ENCODE assay signal across 16 cellular contexts in the genomic region with DNA sequence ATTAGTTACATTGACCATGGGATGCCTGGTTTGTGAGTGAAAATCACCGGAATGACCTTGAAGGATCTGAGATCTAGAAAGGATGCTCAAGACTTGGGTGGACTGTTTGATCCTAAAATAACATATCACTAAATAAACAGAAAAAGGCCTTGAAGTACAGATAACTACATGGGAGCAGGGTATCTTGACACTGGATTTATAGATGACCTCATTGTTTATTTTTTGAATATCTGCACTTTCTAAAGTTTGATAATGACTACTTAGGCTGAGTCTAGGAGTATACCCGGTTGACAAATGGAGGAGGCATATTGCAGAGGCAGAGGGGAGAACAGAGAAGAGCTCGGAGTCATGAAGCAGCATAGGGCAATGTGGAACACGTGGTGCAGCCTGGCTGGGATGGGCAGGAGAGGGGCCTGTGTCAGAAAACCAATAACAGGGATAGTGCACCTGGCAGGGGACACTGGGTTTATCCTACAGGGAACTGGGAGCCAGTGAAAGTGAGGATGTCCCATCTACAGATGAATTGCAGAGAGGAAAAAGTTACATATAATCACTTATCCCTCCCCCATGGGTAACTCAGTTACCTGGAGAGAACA. TPM values are rescaled to one million over a fixed set of nuclear protein-coding genes. Genes with fewer than 3 reads are reported as not detected.
DNase-seq lines count a peak whose midpoint lies in the region; ATAC-seq and TF ChIP-seq lines count a peak whose summit lies in the region.
"Had no signal": no experiment of that assay in that cellular context is flagged by ENCODE, and none has a peak within 500 bp of the region (broad histone marks: within the 10 kb centered on the region; RNA-seq: fewer than 3 reads in every experiment).

No MANE protein-coding gene starts in this region.

- H3K79me2 ChIP-seq in neural progenitor cell (ENCODE audit: low read depth) (no peaks in the 10 kb centered on the region), hepatocyte (no peaks in the 10 kb centered on the region)

- H3K27ac Mint-ChIP-seq in WTC11 (no peak overlapping the region), neural progenitor cell (peak overlapping the region; percentile 76)
- H3K27ac Mint-ChIP-seq: HFFc6 had no signal

- H3K9me2 ChIP-seq in hepatocyte (replicated peaks; ENCODE audit: insufficient read depth) = no peaks in the 10 kb centered on the region

- 48% methylated on average over 4 of the region's 4 CpGs for WGBS in hepatocyte (ENCODE audit: low lambda C conversion rate, missing lambda C conversion rate)

- ATAC-seq in WTC11 = 0 out of 2 replicates have a peak, but pooled peaks have one; percentile 3
- no peak for ATAC-seq in HG03354 (IDR thresholded peaks at IDR 0.05; ENCODE audit: poor library complexity, severe bottlenecking, unreplicated experiment)

- peak overlapping the region; percentile 18 for H3K4me3 Mint-ChIP-seq in WTC11
- peak overlapping the region; percentile 33 for H3K4me3 Mint-ChIP-seq in neural progenitor cell
- H3K4me3 Mint-ChIP-seq: CD4-positive, alpha-beta memory T cell; HFFc6 had no signal

- H3K27me3 ChIP-seq in iPS-18a (ENCODE audit: control insufficient read depth, insufficient read depth, low read length) (peaks cover 80% of the 10 kb centered on the region), neural progenitor cell (peaks cover 21% of the 10 kb centered on the region), hepatocyte (peaks cover 11% of the 10 kb centered on the region)
- H3K27me3 ChIP-seq: BE2C had no signal

- POLR2A ChIA-PET in HEK293 (lab: Yijun Ruan, JAX) (no interaction called here), WTC11 (lab: Charles Lee) (interaction anchor here (0.6 kb wide), 1 partner anchor 466 kb away, joined by 3 read pairs; no protein-coding TSS in a partner anchor)

- H3K4me3 ChIP-seq in HEK293 (ENCODE audit: low read depth, low read length) = no peak overlapping the region
- H3K4me3 ChIP-seq in iPS-18a (ENCODE audit: low read length) = peak overlapping the region; percentile 37
- H3K4me3 ChIP-seq in neural progenitor cell = no peak overlapping the region
- no peak overlapping the region for H3K4me3 ChIP-seq in hepatocyte
- H3K4me3 ChIP-seq: GM23248, HAP-1 had no signal

- H3K27me3 Mint-ChIP-seq in WTC11 (ENCODE audit: low read depth) (peaks cover 2% of the 10 kb centered on the region), neural progenitor cell (ENCODE audit: insufficient read depth, low read depth) (no peaks in the 10 kb centered on the region)
- H3K27me3 Mint-ChIP-seq: CD4-positive, alpha-beta memory T cell had no signal

- H3K27ac ChIP-seq in HEK293 (ENCODE audit: extremely low read depth, low read depth, low read length) (no peak overlapping the region), iPS-18a (ENCODE audit: low read length) (no peak overlapping the region), neural progenitor cell (peak overlapping the region; percentile 98), hepatocyte (no peak overlapping the region)
- H3K27ac ChIP-seq: C4-2B, GM23248 had no signal

- H2AFZ ChIP-seq in neural progenitor cell (replicated peaks) = no peak overlapping the region
- no peak overlapping the region for H2AFZ ChIP-seq in hepatocyte
- H2AFZ ChIP-seq: GM23248 had no signal

- H3K9me3 ChIP-seq in HEK293 (ENCODE audit: control insufficient read depth, insufficient read depth, low read depth, low read length) (no peaks in the 10 kb centered on the region), iPS-18a (ENCODE audit: control insufficient read depth, low read depth, low read length) (no peaks in the 10 kb centered on the region), neural progenitor cell (ENCODE audit: low read depth) (no peaks in the 10 kb centered on the region), hepatocyte (ENCODE audit: low read depth) (no peaks in the 10 kb centered on the region)
- H3K9me3 ChIP-seq: BE2C, HAP-1 had no signal

- no peaks in the 10 kb centered on the region for H4K20me1 ChIP-seq in neural progenitor cell (ENCODE audit: low read depth)
- no peaks in the 10 kb centered on the region for H4K20me1 ChIP-seq in hepatocyte (ENCODE audit: insufficient read depth, poor library complexity, severe bottlenecking)

- CTCF ChIA-PET in HEK293 (lab: Yijun Ruan, JAX) = interaction anchor here (0.5 to 11.3 kb wide), 2 partner anchors 13 to 16 kb away, joined by 5 to 120 read pairs; no protein-coding TSS in a partner anchor
- CTCF ChIA-PET in WTC11 (lab: Charles Lee) = interaction anchor here (0.6 to 5.6 kb wide), 7 partner anchors 14 to 382 kb away, joined by 3 to 87 read pairs (median 7); no protein-coding TSS in a partner anchor

- H3K9me3 Mint-ChIP-seq in WTC11 = no peaks in the 10 kb centered on the region
- H3K9me3 Mint-ChIP-seq in neural progenitor cell = no peaks in the 10 kb centered on the region
- H3K9me3 Mint-ChIP-seq: CD4-positive, alpha-beta memory T cell; HFFc6 had no signal

- no peaks in the 10 kb centered on the region for H3K36me3 Mint-ChIP-seq in WTC11
- H3K36me3 Mint-ChIP-seq in neural progenitor cell = peaks cover 3% of the 10 kb centered on the region
- H3K36me3 Mint-ChIP-seq: CD4-positive, alpha-beta memory T cell had no signal

- DNase-seq in WTC11 (ENCODE audit: low spot score) = no peak
- DNase-seq in neural progenitor cell (ENCODE audit: low spot score) = peak; percentile 16
- DNase-seq in hepatocyte (ENCODE audit: low spot score) = no peak
- DNase-seq in medulla oblongata (ENCODE audit: extremely low spot score) = no peak
- DNase-seq: BE2C; CD4-positive, alpha-beta memory T cell; DMS79 treated with DMSO at 0.1 percent for 48 hours; EL; GM23248; HFFc6; KBM-7 had no signal

- H3K9ac ChIP-seq in iPS-18a (ENCODE audit: low read length) (no peak overlapping the region), neural progenitor cell (no peak overlapping the region)
- H3K9ac ChIP-seq: GM23248 had no signal

- H3K36me3 ChIP-seq in HEK293 (ENCODE audit: control insufficient read depth in 2 of 2, insufficient read depth in 1 of 2, low read length in 2 of 2) (peaks cover 0 to 11% of the 10 kb centered on the region in 2 experiments; a peak in 1 of 3 replicates), iPS-18a (ENCODE audit: control insufficient read depth, low read depth, low read length) (no peaks in the 10 kb centered on the region), neural progenitor cell (no peaks in the 10 kb centered on the region), hepatocyte (replicated peaks; ENCODE audit: insufficient read depth, low read depth) (no peaks in the 10 kb centered on the region)
- H3K36me3 ChIP-seq: BE2C, HAP-1 had no signal

- TF ChIP-seq CTCF in HEK293 (tag by site-specific recombination; IDR thresholded peaks at IDR 0.05) (no peak), WTC11 (IDR thresholded peaks at IDR 0.05) (no peak), neural progenitor cell (IDR thresholded peaks at IDR 0.05) (no peak), hepatocyte (IDR thresholded peaks at IDR 0.05; ENCODE audit: poor library complexity) (no peak)

- H3K4me1 ChIP-seq in HEK293 (ENCODE audit: control insufficient read depth, insufficient read depth, low read length) (no peaks in the 10 kb centered on the region), iPS-18a (ENCODE audit: control insufficient read depth, low read depth, low read length) (peaks cover 62% of the 10 kb centered on the region), neural progenitor cell (peaks cover 74% of the 10 kb centered on the region), hepatocyte (ENCODE audit: insufficient read depth) (peaks cover 15% of the 10 kb centered on the region)
- H3K4me1 ChIP-seq: BE2C had no signal

- peaks cover 59% of the 10 kb centered on the region for H3K4me1 Mint-ChIP-seq in WTC11
- no peaks in the 10 kb centered on the region for H3K4me1 Mint-ChIP-seq in neural progenitor cell
- H3K4me1 Mint-ChIP-seq: CD4-positive, alpha-beta memory T cell had no signal

- H3F3A ChIP-seq in neural progenitor cell (ENCODE audit: low read depth) = peaks cover 56% of the 10 kb centered on the region

- H3K4me2 ChIP-seq in neural progenitor cell (peak overlapping the region; percentile 84), hepatocyte (no peak overlapping the region)

TF ChIP-seq in HEK293, 187 proteins besides CTCF, POLR2A, EP300 and RAD21 (continues in another document):
- TF ChIP-seq ZNF350 (tag by site-specific recombination; IDR thresholded peaks at IDR 0.05) (no peak), ZNF274 (IDR thresholded peaks at IDR 0.05; ENCODE audit: low read length) (no peak), ZNF274 (tag by site-specific recombination; IDR thresholded peaks at IDR 0.05; ENCODE audit: borderline replicate concordance) (no peak)
- TF ChIP-seq, protein P1, sequence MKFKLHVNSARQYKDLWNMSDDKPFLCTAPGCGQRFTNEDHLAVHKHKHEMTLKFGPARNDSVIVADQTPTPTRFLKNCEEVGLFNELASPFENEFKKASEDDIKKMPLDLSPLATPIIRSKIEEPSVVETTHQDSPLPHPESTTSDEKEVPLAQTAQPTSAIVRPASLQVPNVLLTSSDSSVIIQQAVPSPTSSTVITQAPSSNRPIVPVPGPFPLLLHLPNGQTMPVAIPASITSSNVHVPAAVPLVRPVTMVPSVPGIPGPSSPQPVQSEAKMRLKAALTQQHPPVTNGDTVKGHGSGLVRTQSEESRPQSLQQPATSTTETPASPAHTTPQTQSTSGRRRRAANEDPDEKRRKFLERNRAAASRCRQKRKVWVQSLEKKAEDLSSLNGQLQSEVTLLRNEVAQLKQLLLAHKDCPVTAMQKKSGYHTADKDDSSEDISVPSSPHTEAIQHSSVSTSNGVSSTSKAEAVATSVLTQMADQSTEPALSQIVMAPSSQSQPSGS (tag by site-specific recombination; IDR thresholded peaks at IDR 0.05; ENCODE audit: low read depth) = peak; percentile 60

TF ChIP-seq in WTC11, 78 proteins besides CTCF, POLR2A, EP300 and RAD21:
- TF ChIP-seq, protein P2, sequence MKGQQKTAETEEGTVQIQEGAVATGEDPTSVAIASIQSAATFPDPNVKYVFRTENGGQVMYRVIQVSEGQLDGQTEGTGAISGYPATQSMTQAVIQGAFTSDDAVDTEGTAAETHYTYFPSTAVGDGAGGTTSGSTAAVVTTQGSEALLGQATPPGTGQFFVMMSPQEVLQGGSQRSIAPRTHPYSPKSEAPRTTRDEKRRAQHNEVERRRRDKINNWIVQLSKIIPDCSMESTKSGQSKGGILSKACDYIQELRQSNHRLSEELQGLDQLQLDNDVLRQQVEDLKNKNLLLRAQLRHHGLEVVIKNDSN (CRISPR knock-in tag; IDR thresholded peaks at IDR 0.05) = peak; percentile 75
- no peak for TF ChIP-seq JUN (CRISPR knock-in tag; IDR thresholded peaks at IDR 0.05)
- TF ChIP-seq, protein P3, sequence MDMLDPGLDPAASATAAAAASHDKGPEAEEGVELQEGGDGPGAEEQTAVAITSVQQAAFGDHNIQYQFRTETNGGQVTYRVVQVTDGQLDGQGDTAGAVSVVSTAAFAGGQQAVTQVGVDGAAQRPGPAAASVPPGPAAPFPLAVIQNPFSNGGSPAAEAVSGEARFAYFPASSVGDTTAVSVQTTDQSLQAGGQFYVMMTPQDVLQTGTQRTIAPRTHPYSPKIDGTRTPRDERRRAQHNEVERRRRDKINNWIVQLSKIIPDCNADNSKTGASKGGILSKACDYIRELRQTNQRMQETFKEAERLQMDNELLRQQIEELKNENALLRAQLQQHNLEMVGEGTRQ (CRISPR knock-in tag; IDR thresholded peaks at IDR 0.05) = peak; percentile 68

RNA-seq across cellular contexts. Expression of a gene that starts 50.3 kb away (rescaled TPM):
- 1.6 to 1.9 TPM (median 1.7 TPM) in 3 replicates for total RNA-seq in WTC11 (2021)
- total RNA-seq in neural progenitor cell (ENCODE audit: low replicate concordance) = 5.1 and 5.6 TPM in 2 replicates
- total RNA-seq in hepatocyte = 38.9 and 48.6 TPM in 2 replicates
- 88.9 and 96.1 TPM in 2 replicates for polyA plus RNA-seq in hepatocyte
